35 cellular contexts compared by ENCODE assay signal in the genomic region with DNA sequence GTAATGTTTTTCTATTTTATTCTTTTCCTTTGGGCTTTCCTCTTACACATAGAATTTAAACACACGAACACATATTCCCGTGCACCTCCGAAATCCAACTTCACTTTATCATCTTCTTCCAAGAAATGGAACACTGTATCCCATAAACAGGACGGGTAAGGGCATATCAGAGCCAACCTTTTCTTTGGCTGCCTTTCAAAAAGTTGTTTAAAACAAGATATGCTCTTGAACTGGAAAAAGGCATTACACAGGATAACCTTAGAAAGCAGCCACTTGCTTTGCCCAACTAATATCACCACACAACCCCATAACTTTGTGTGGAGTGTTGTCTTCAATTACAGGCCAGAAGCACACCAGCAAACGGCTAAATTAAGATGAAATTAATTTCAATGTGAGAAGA.
"Had no signal": no experiment of that assay in that cellular context is flagged by ENCODE, and none has a peak within 500 bp of the region (broad histone marks: within the 10 kb centered on the region; RNA-seq: fewer than 3 reads in every experiment).

No MANE protein-coding gene starts in this region.

- H3K36me3 ChIP-seq: adrenal gland, colonic mucosa, esophagus muscularis mucosa, gastrocnemius medialis had no signal

- H3K4me3 ChIP-seq: adrenal gland, body of pancreas, colonic mucosa, dorsolateral prefrontal cortex, esophagus muscularis mucosa, gastrocnemius medialis had no signal

- H3K27ac Mint-ChIP-seq: activated CD4-positive, alpha-beta memory T cell treated with anti-CD3 and anti-CD28 coated beads for 36 hours; activated CD4-positive, alpha-beta T cell treated with anti-CD3 and anti-CD28 coated beads for 36 hours; activated CD4-positive, alpha-beta T cell treated with anti-CD3 and anti-CD28 coated beads, Interleukin-2, amount 10 ng/mL, durations not matched to agents 24 days and 14 days; activated CD8-positive, alpha-beta memory T cell treated with anti-CD3 and anti-CD28 coated beads, Interleukin-2, amount 10 ng/mL, durations not matched to agents 7 days and 5 days; activated CD8-positive, alpha-beta T cell treated with anti-CD3 and anti-CD28 coated beads, Interleukin-2, amount 10 ng/mL, durations not matched to agents 7 days and 5 days; activated naive CD4-positive, alpha-beta T cell treated with anti-CD3 and anti-CD28 coated beads for 36 hours; activated naive CD4-positive, alpha-beta T cell treated with anti-CD3 and anti-CD28 coated beads, Interleukin-2, amount 50 U/mL, for 24 hours; activated naive CD8-positive, alpha-beta T cell treated with anti-CD3 and anti-CD28 coated beads for 36 hours; activated naive CD8-positive, alpha-beta T cell treated with anti-CD3 and anti-CD28 coated beads, Interleukin-2, amount 50 U/mL, for 24 hours; activated T-helper 1 cell treated with anti-CD3 and anti-CD28 coated beads, Interleukin-12 subunit alpha, Interleukin-12 subunit beta, Interleukin-2, Interleukin-4 antibody, amounts not matched to agents 30 ng/mL and 10 ng/mL and 1 ng/mL, durations not matched to agents 14 hours and 24 hours and 36 hours; activated T-helper 2 cell treated with anti-CD3 and anti-CD28 coated beads, Interferon-gamma antibody, Interleukin-2, Interleukin-4, amounts not matched to agents 10 μg/mL and 5 μg/mL and 100 μg/mL, durations not matched to agents 14 hours and 24 hours and 36 hours; endodermal cell; T-helper 17 cell; T-helper 2 cell treated with Interferon-gamma antibody and Interleukin-4, amounts not matched to agents 5 μg/mL and 100 μg/mL, for 36 hours had no signal

- H3K27me3 ChIP-seq: adrenal gland, body of pancreas, colonic mucosa, dorsolateral prefrontal cortex, esophagus muscularis mucosa, foreskin keratinocyte, gastrocnemius medialis had no signal

- H3K4me1 Mint-ChIP-seq: activated CD4-positive, alpha-beta T cell treated with anti-CD3 and anti-CD28 coated beads for 36 hours; activated CD4-positive, alpha-beta T cell treated with anti-CD3 and anti-CD28 coated beads, Interleukin-2, amount 10 ng/mL, durations not matched to agents 24 days and 14 days; activated CD8-positive, alpha-beta memory T cell treated with anti-CD3 and anti-CD28 coated beads, Interleukin-2, amount 10 ng/mL, durations not matched to agents 7 days and 5 days; activated naive CD4-positive, alpha-beta T cell treated with anti-CD3 and anti-CD28 coated beads, Interleukin-2, amount 50 U/mL, for 24 hours; activated naive CD8-positive, alpha-beta T cell treated with anti-CD3 and anti-CD28 coated beads for 36 hours; activated naive CD8-positive, alpha-beta T cell treated with anti-CD3 and anti-CD28 coated beads, Interleukin-2, amount 50 U/mL, for 24 hours had no signal

- DNase-seq: activated CD4-positive, alpha-beta memory T cell treated with anti-CD3 and anti-CD28 coated beads for 36 hours; activated CD4-positive, alpha-beta T cell treated with anti-CD3 and anti-CD28 coated beads for 36 hours; activated CD4-positive, alpha-beta T cell treated with anti-CD3 and anti-CD28 coated beads, Interleukin-2, amount 10 ng/mL, durations not matched to agents 24 days and 14 days; activated CD4-positive, CD25-positive, alpha-beta regulatory T cell; activated CD4-positive, CD25-positive, alpha-beta regulatory T cell treated with anti-CD3 and anti-CD28 coated beads, Interleukin-2, amount 50 U/mL, for 72 hours; activated CD8-positive, alpha-beta memory T cell treated with anti-CD3 and anti-CD28 coated beads, Interleukin-2, amount 10 ng/mL, durations not matched to agents 7 days and 5 days; activated CD8-positive, alpha-beta memory T cell treated with anti-CD3 and anti-CD28 coated beads, Interleukin-2, amount 50 U/mL, for 4 hours; activated CD8-positive, alpha-beta T cell treated with anti-CD3 and anti-CD28 coated beads, Interleukin-2, amount 10 ng/mL, durations not matched to agents 7 days and 5 days; activated effector memory CD4-positive, alpha-beta T cell treated with anti-CD3 and anti-CD28 coated beads, Interleukin-2, amount 50 U/mL, for 16 hours; activated naive CD4-positive, alpha-beta T cell treated with anti-CD3 and anti-CD28 coated beads for 36 hours; activated naive CD8-positive, alpha-beta T cell treated with anti-CD3 and anti-CD28 coated beads for 36 hours; activated naive CD8-positive, alpha-beta T cell treated with anti-CD3 and anti-CD28 coated beads, Interleukin-2, amount 50 U/mL, for 24 hours; activated T-cell treated with anti-CD3 and anti-CD28 coated beads, Interleukin-2, amount 50 U/mL, for 1 hour; activated T-cell treated with anti-CD3 and anti-CD28 coated beads, Interleukin-2, amount 50 U/mL, for 48 hours; adrenal gland; amygdala; aorta; body of pancreas; central memory CD4-positive, alpha-beta T cell; cerebellar nuclear complex; colonic mucosa; dorsolateral prefrontal cortex; effector memory CD4-positive, alpha-beta T cell; endodermal cell; foreskin keratinocyte; gastrocnemius medialis; glutamatergic neuron; T-helper 1 cell; T-helper 17 cell; T1000 had no signal

- H3K27ac ChIP-seq: adrenal gland, body of pancreas, colonic mucosa, dorsolateral prefrontal cortex, esophagus muscularis mucosa, foreskin keratinocyte, gastrocnemius medialis had no signal

- H3K4me3 Mint-ChIP-seq: activated CD4-positive, alpha-beta memory T cell treated with anti-CD3 and anti-CD28 coated beads for 36 hours; activated CD4-positive, alpha-beta T cell treated with anti-CD3 and anti-CD28 coated beads for 36 hours; activated CD4-positive, alpha-beta T cell treated with anti-CD3 and anti-CD28 coated beads, Interleukin-2, amount 10 ng/mL, durations not matched to agents 24 days and 14 days; activated CD8-positive, alpha-beta memory T cell treated with anti-CD3 and anti-CD28 coated beads, Interleukin-2, amount 10 ng/mL, durations not matched to agents 7 days and 5 days; activated CD8-positive, alpha-beta T cell treated with anti-CD3 and anti-CD28 coated beads, Interleukin-2, amount 10 ng/mL, durations not matched to agents 7 days and 5 days; activated naive CD4-positive, alpha-beta T cell treated with anti-CD3 and anti-CD28 coated beads for 36 hours; activated naive CD4-positive, alpha-beta T cell treated with anti-CD3 and anti-CD28 coated beads, Interleukin-2, amount 50 U/mL, for 24 hours; activated naive CD8-positive, alpha-beta T cell treated with anti-CD3 and anti-CD28 coated beads for 36 hours; activated naive CD8-positive, alpha-beta T cell treated with anti-CD3 and anti-CD28 coated beads, Interleukin-2, amount 50 U/mL, for 24 hours; activated T-helper 1 cell treated with anti-CD3 and anti-CD28 coated beads, Interleukin-12 subunit alpha, Interleukin-12 subunit beta, Interleukin-2, Interleukin-4 antibody, amounts not matched to agents 30 ng/mL and 10 ng/mL and 1 ng/mL, durations not matched to agents 14 hours and 24 hours and 36 hours; endodermal cell; T-helper 17 cell; T-helper 2 cell treated with Interferon-gamma antibody and Interleukin-4, amounts not matched to agents 5 μg/mL and 100 μg/mL, for 36 hours had no signal

- H3K9me3 Mint-ChIP-seq: activated CD4-positive, alpha-beta memory T cell treated with anti-CD3 and anti-CD28 coated beads for 36 hours; activated CD4-positive, alpha-beta T cell treated with anti-CD3 and anti-CD28 coated beads, Interleukin-2, amount 10 ng/mL, durations not matched to agents 24 days and 14 days; activated naive CD4-positive, alpha-beta T cell treated with anti-CD3 and anti-CD28 coated beads for 36 hours; activated naive CD4-positive, alpha-beta T cell treated with anti-CD3 and anti-CD28 coated beads, Interleukin-2, amount 50 U/mL, for 24 hours; activated naive CD8-positive, alpha-beta T cell treated with anti-CD3 and anti-CD28 coated beads for 36 hours; activated naive CD8-positive, alpha-beta T cell treated with anti-CD3 and anti-CD28 coated beads, Interleukin-2, amount 50 U/mL, for 24 hours; activated T-helper 1 cell treated with anti-CD3 and anti-CD28 coated beads, Interleukin-12 subunit alpha, Interleukin-12 subunit beta, Interleukin-2, Interleukin-4 antibody, amounts not matched to agents 30 ng/mL and 10 ng/mL and 1 ng/mL, durations not matched to agents 14 hours and 24 hours and 36 hours; activated T-helper 2 cell treated with anti-CD3 and anti-CD28 coated beads, Interferon-gamma antibody, Interleukin-2, Interleukin-4, amounts not matched to agents 10 μg/mL and 5 μg/mL and 100 μg/mL, durations not matched to agents 14 hours and 24 hours and 36 hours; endodermal cell; T-helper 2 cell treated with Interferon-gamma antibody and Interleukin-4, amounts not matched to agents 5 μg/mL and 100 μg/mL, for 36 hours had no signal

- H3K4me1 ChIP-seq: adrenal gland, colonic mucosa, foreskin keratinocyte, gastrocnemius medialis had no signal

- ATAC-seq: activated CD4-positive, alpha-beta T cell treated with anti-CD3 and anti-CD28 coated beads for 36 hours; activated CD8-positive, alpha-beta memory T cell treated with anti-CD3 and anti-CD28 coated beads, Interleukin-2, amount 10 ng/mL, durations not matched to agents 7 days and 5 days; activated CD8-positive, alpha-beta T cell treated with anti-CD3 and anti-CD28 coated beads, Interleukin-2, amount 10 ng/mL, durations not matched to agents 7 days and 5 days; activated naive CD8-positive, alpha-beta T cell treated with anti-CD3 and anti-CD28 coated beads, Interleukin-2, amount 50 U/mL, for 24 hours; body of pancreas; foreskin keratinocyte; gastrocnemius medialis; T-helper 17 cell had no signal

- H3K9me3 ChIP-seq: adrenal gland, body of pancreas, colonic mucosa, esophagus muscularis mucosa, gastrocnemius medialis had no signal

- H3K36me3 Mint-ChIP-seq: activated CD4-positive, alpha-beta memory T cell treated with anti-CD3 and anti-CD28 coated beads for 36 hours; activated CD8-positive, alpha-beta memory T cell treated with anti-CD3 and anti-CD28 coated beads, Interleukin-2, amount 10 ng/mL, durations not matched to agents 7 days and 5 days; activated naive CD4-positive, alpha-beta T cell treated with anti-CD3 and anti-CD28 coated beads, Interleukin-2, amount 50 U/mL, for 24 hours; activated naive CD8-positive, alpha-beta T cell treated with anti-CD3 and anti-CD28 coated beads for 36 hours had no signal
